In the genomic region with DNA sequence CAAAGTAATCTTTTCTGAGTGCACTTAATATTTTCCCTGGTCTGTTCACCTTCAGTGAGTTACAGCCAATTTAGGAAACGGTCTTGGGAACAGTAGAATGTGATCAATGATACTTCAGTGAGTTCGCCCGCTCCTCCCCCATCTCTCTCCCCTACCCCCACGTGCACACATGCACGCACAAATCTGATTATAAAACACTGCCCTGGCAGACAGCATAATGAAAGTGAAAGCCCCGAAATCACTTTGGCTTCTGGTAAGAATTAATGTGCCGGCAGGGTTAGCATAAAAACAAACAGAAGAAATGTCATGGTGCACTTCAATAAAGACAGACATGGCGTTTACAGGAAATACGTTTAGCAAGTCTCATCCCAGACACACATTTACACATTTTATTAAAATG, we compare ENCODE assay signal across 11 cellular contexts.
DNase-seq lines count a peak whose midpoint lies in the region; ATAC-seq and TF ChIP-seq lines count a peak whose summit lies in the region.
"Had no signal": no experiment of that assay in that cellular context is flagged by ENCODE, and none has a peak within 500 bp of the region (broad histone marks: within the 10 kb centered on the region; RNA-seq: fewer than 3 reads in every experiment).

No MANE protein-coding gene starts in this region.

- H3K4me1 ChIP-seq in SK-N-SH (ENCODE audit: control insufficient read depth in 1 of 2, insufficient read depth in 2 of 2, low read depth in 1 of 2, low read length in 1 of 2) (peaks cover 0 to 18% of the 10 kb centered on the region in 2 experiments; a peak in 3 of 4 replicates), breast epithelium (no peaks in the 10 kb centered on the region)

- H3K27me3 ChIP-seq in SK-N-SH (ENCODE audit: insufficient read depth) (no peaks in the 10 kb centered on the region), breast epithelium (no peaks in the 10 kb centered on the region)

- POLR2A ChIA-PET in SK-N-SH (lab: Yijun Ruan, JAX): no interaction called here

- ATAC-seq in activated T-cell treated with anti-CD3 and anti-CD28 coated beads, Interleukin-2, amount 50 U/mL, for 4 hours: no peak
- ATAC-seq in activated T-cell treated with anti-CD3 and anti-CD28 coated beads, Interleukin-2, amount 50 U/mL, for 72 hours (replicated peaks in 1 of 2): no peak
- no peak for ATAC-seq in GM18858 (IDR thresholded peaks at IDR 0.05; ENCODE audit: unreplicated experiment)

- H2AFZ ChIP-seq in SK-N-SH (ENCODE audit: low read depth): peak overlapping the region; percentile 5; the same call in 1 of the 2 replicates

- peaks cover 6% of the 10 kb centered on the region for H3F3A ChIP-seq in SK-N-SH (replicated peaks; ENCODE audit: insufficient read depth)

- TF ChIP-seq EP300 in SK-N-SH (IDR thresholded peaks at IDR 0.05; ENCODE audit: borderline replicate concordance in 1 of 2, low read depth in 1 of 2, low read length in 1 of 2): peak in 1 of 2 experiments; percentile 79; a peak in 2 of 4 replicates

- no peaks in the 10 kb centered on the region for H3K36me3 Mint-ChIP-seq in activated T-cell treated with anti-CD3 and anti-CD28 coated beads, Interleukin-2, amount 50 U/mL, for 4 hours (ENCODE audit: insufficient read depth)
- H3K36me3 Mint-ChIP-seq in activated T-cell treated with anti-CD3 and anti-CD28 coated beads, Interleukin-2, amount 50 U/mL, for 72 hours (ENCODE audit: insufficient read depth in 2 of 2): no peaks in the 10 kb centered on the region

- peak overlapping the region; percentile 14 for H3K4me3 Mint-ChIP-seq in activated T-cell treated with anti-CD3 and anti-CD28 coated beads, Interleukin-2, amount 50 U/mL, for 4 hours
- peak overlapping the region in 1 of 2 donors; percentile 34 for H3K4me3 Mint-ChIP-seq in activated T-cell treated with anti-CD3 and anti-CD28 coated beads, Interleukin-2, amount 50 U/mL, for 72 hours

- H3K27me3 Mint-ChIP-seq in activated T-cell treated with anti-CD3 and anti-CD28 coated beads, Interleukin-2, amount 50 U/mL, for 4 hours (ENCODE audit: low read depth): peaks cover 5% of the 10 kb centered on the region
- peaks cover 7% of the 10 kb centered on the region for H3K27me3 Mint-ChIP-seq in activated T-cell treated with anti-CD3 and anti-CD28 coated beads, Interleukin-2, amount 50 U/mL, for 72 hours (ENCODE audit: low read depth)
- H3K27me3 Mint-ChIP-seq: progenitor cell of endocrine pancreas had no signal

- TF ChIP-seq RAD21 in SK-N-SH (IDR thresholded peaks at IDR 0.05; ENCODE audit: low read length): peak; percentile 43

- H4K20me1 ChIP-seq in SK-N-SH (ENCODE audit: insufficient read depth): no peaks in the 10 kb centered on the region

- H3K27ac Mint-ChIP-seq in activated T-cell treated with anti-CD3 and anti-CD28 coated beads, Interleukin-2, amount 50 U/mL, for 72 hours: no peak overlapping the region
- H3K27ac Mint-ChIP-seq: progenitor cell of endocrine pancreas had no signal

- intact Hi-C loops in breast epithelium (cut with DNase I; ENCODE audit: low total_unique reads): no loop called here

- H3K79me2 ChIP-seq in SK-N-SH (ENCODE audit: insufficient read depth): no peaks in the 10 kb centered on the region

- H3K9me3 ChIP-seq in SK-N-SH: no peaks in the 10 kb centered on the region
- H3K9me3 ChIP-seq in breast epithelium: no peaks in the 10 kb centered on the region

- no peak for TF ChIP-seq POLR2A in breast epithelium (IDR thresholded peaks at IDR 0.05)

- no peaks in the 10 kb centered on the region for H3K9me3 Mint-ChIP-seq in activated T-cell treated with anti-CD3 and anti-CD28 coated beads, Interleukin-2, amount 50 U/mL, for 4 hours
- no peaks in the 10 kb centered on the region for H3K9me3 Mint-ChIP-seq in activated T-cell treated with anti-CD3 and anti-CD28 coated beads, Interleukin-2, amount 50 U/mL, for 72 hours

- peak overlapping the region in 1 of 2 experiments; percentile 91; a peak in 2 of 4 replicates for H3K27ac ChIP-seq in SK-N-SH (ENCODE audit: low read depth in 2 of 2, low read length in 1 of 2)
- H3K27ac ChIP-seq in temporal lobe (ENCODE audit: low read depth, low read length): peak overlapping the region; percentile 53
- no peak overlapping the region for H3K27ac ChIP-seq in breast epithelium

- no peaks in the 10 kb centered on the region for H3K36me3 ChIP-seq in SK-N-SH (replicated peaks in 1 of 2; ENCODE audit: control insufficient read depth in 1 of 2, insufficient read depth in 2 of 2, low read length in 1 of 2)
- H3K36me3 ChIP-seq in breast epithelium: no peaks in the 10 kb centered on the region

- peak overlapping the region in 1 of 2 experiments; percentile 24; a peak in 2 of 4 replicates for H3K4me3 ChIP-seq in SK-N-SH (ENCODE audit: low read depth in 2 of 2, low read length in 1 of 2)
- H3K4me3 ChIP-seq in breast epithelium: peak overlapping the region in 1 of 3 donors; percentile 12

- H3K4me2 ChIP-seq in SK-N-SH: no peak overlapping the region

- H3K9me2 ChIP-seq in SK-N-SH: no peaks in the 10 kb centered on the region

- no peak overlapping the region for H3K9ac ChIP-seq in SK-N-SH

- CTCF ChIA-PET in SK-N-SH (lab: Yijun Ruan, JAX): interaction anchor here (1.1 to 1.6 kb wide), 2 partner anchors 23 to 30 kb away, joined by 3 read pairs; no protein-coding TSS in a partner anchor

- DNase-seq in activated T-cell treated with anti-CD3 and anti-CD28 coated beads, Interleukin-2, amount 50 U/mL, for 4 hours: no peak
- no peak for DNase-seq in activated T-cell treated with anti-CD3 and anti-CD28 coated beads, Interleukin-2, amount 50 U/mL, for 72 hours
- DNase-seq in SK-N-SH: peak; percentile 70
- peak; percentile 9 for DNase-seq in kidney glomerular epithelial cell (lab: John Stamatoyannopoulos, UW)
- DNase-seq in breast epithelium (ENCODE audit: low spot score in 2 of 2): no peak
- DNase-seq in globus pallidus (ENCODE audit: low spot score): no peak
- DNase-seq: activated CD8-positive, alpha-beta memory T cell treated with anti-CD3 and anti-CD28 coated beads for 24 hours; dermis blood vessel endothelial cell had no signal

- peaks cover 8% of the 10 kb centered on the region for H3K4me1 Mint-ChIP-seq in activated T-cell treated with anti-CD3 and anti-CD28 coated beads, Interleukin-2, amount 50 U/mL, for 4 hours (ENCODE audit: low read depth)
- H3K4me1 Mint-ChIP-seq in activated T-cell treated with anti-CD3 and anti-CD28 coated beads, Interleukin-2, amount 50 U/mL, for 72 hours (ENCODE audit: low read depth): no peaks in the 10 kb centered on the region

- TF ChIP-seq CTCF in SK-N-SH (IDR thresholded peaks at IDR 0.05) (no peak), breast epithelium (IDR thresholded peaks at IDR 0.05) (no peak)

- WGBS in SK-N-SH (ENCODE audit: low lambda C conversion rate): 36% methylated on average over 9 of the region's 9 CpGs

TF ChIP-seq in SK-N-SH, 30 proteins besides CTCF, POLR2A, EP300 and RAD21:
- peak; percentile 86 for TF ChIP-seq FOXJ3 (CRISPR knock-in tag; IDR thresholded peaks at IDR 0.05)
- peak; percentile 71; the same call in 1 of the 2 replicates for TF ChIP-seq RCOR1 (IDR thresholded peaks at IDR 0.05; ENCODE audit: low read length)
- TF ChIP-seq GATA2 (CRISPR knock-in tag; IDR thresholded peaks at IDR 0.05): peak; percentile 56
- TF ChIP-seq, protein P1, sequence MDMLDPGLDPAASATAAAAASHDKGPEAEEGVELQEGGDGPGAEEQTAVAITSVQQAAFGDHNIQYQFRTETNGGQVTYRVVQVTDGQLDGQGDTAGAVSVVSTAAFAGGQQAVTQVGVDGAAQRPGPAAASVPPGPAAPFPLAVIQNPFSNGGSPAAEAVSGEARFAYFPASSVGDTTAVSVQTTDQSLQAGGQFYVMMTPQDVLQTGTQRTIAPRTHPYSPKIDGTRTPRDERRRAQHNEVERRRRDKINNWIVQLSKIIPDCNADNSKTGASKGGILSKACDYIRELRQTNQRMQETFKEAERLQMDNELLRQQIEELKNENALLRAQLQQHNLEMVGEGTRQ (IDR thresholded peaks at IDR 0.05; ENCODE audit: borderline replicate concordance, low read depth, low read length): 0 out of 2 replicates have a peak, but pooled peaks have one; percentile 7
- peak; percentile 90 for TF ChIP-seq MXI1 (IDR thresholded peaks at IDR 0.05; ENCODE audit: low read depth, low read length)
- TF ChIP-seq GABPA (IDR thresholded peaks at IDR 0.05; ENCODE audit: low read depth): no peak
- peak; percentile 97 for TF ChIP-seq CHD2 (IDR thresholded peaks at IDR 0.05; ENCODE audit: low read length, partially characterized antibody)
- TF ChIP-seq, protein P2, sequence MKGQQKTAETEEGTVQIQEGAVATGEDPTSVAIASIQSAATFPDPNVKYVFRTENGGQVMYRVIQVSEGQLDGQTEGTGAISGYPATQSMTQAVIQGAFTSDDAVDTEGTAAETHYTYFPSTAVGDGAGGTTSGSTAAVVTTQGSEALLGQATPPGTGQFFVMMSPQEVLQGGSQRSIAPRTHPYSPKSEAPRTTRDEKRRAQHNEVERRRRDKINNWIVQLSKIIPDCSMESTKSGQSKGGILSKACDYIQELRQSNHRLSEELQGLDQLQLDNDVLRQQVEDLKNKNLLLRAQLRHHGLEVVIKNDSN (IDR thresholded peaks at IDR 0.05; ENCODE audit: borderline replicate concordance, low read depth): no peak

Comparison
In these comparisons a context has a peak if more than half of its experiments do, and no peak if none do; other contexts are left out.
1. DNase-seq: peak in SK-N-SH (single experiment) and kidney glomerular epithelial cell (single experiment); none in activated T-cell treated with anti-CD3 and anti-CD28 coated beads, Interleukin-2, amount 50 U/mL, for 4 hours (single experiment), activated T-cell treated with anti-CD3 and anti-CD28 coated beads, Interleukin-2, amount 50 U/mL, for 72 hours (0 of 2), breast epithelium (0 of 2) and globus pallidus (single experiment).